25 cellular contexts compared by ENCODE assay signal in genomic region chr5:92887254-92887653, GRCh38.
"Had no signal": no experiment of that assay in that cellular context is flagged by ENCODE, and none has a peak within 500 bp of the region (broad histone marks: within the 10 kb centered on the region; RNA-seq: fewer than 3 reads in every experiment).

No MANE protein-coding gene starts in this region.

- H3K9me3 ChIP-seq: SJSA1 had no signal

- H3K27ac ChIP-seq: SJSA1 had no signal

- H3K36me3 ChIP-seq: SJSA1 had no signal

- H3K4me1 Mint-ChIP-seq: activated B cell treated with CpG ODN at 0.5 μM for 24 hours; activated CD4-positive, alpha-beta T cell treated with anti-CD3 and anti-CD28 coated beads, Interleukin-2, amount 10 ng/mL, durations not matched to agents 7 days and 5 days; activated naive CD4-positive, alpha-beta T cell treated with anti-CD3 and anti-CD28 coated beads, Interleukin-2, amount 10 ng/mL, durations not matched to agents 7 days and 5 days; activated naive CD8-positive, alpha-beta T cell treated with anti-CD3 and anti-CD28 coated beads for 36 hours; activated T-helper 17 cell treated with anti-CD3 and anti-CD28 coated beads, Interleukin-2, amount 50 U/mL, for 72 hours; T-helper 17 cell had no signal

- H3K4me3 Mint-ChIP-seq: activated B cell treated with CpG ODN at 0.5 μM for 24 hours; activated CD4-positive, alpha-beta memory T cell treated with anti-CD3 and anti-CD28 coated beads for 36 hours; activated CD4-positive, alpha-beta T cell treated with anti-CD3 and anti-CD28 coated beads, Interleukin-2, amount 10 ng/mL, durations not matched to agents 7 days and 5 days; activated naive CD4-positive, alpha-beta T cell treated with anti-CD3 and anti-CD28 coated beads, Interleukin-2, amount 10 ng/mL, durations not matched to agents 7 days and 5 days; activated naive CD8-positive, alpha-beta T cell treated with anti-CD3 and anti-CD28 coated beads for 36 hours; activated T-cell treated with anti-CD3 and anti-CD28 coated beads, Interleukin-2, amount 50 U/mL, for 4 hours; activated T-helper 17 cell treated with anti-CD3 and anti-CD28 coated beads, Interleukin-2, amount 50 U/mL, for 72 hours; T-helper 17 cell had no signal

- DNase-seq: activated B cell treated with CpG ODN at 0.5 μM for 24 hours; activated CD4-positive, alpha-beta memory T cell treated with anti-CD3 and anti-CD28 coated beads for 36 hours; activated CD4-positive, alpha-beta T cell treated with anti-CD3 and anti-CD28 coated beads, Interleukin-2, amount 10 ng/mL, durations not matched to agents 7 days and 5 days; activated CD8-positive, alpha-beta memory T cell treated with anti-CD3 and anti-CD28 coated beads for 24 hours; activated gamma-delta T cell treated with Interleukin-2 at 50 U/mL for 16 hours; activated naive CD4-positive, alpha-beta T cell treated with anti-CD3 and anti-CD28 coated beads, Interleukin-2, amount 10 ng/mL, durations not matched to agents 7 days and 5 days; activated naive CD8-positive, alpha-beta T cell treated with anti-CD3 and anti-CD28 coated beads for 36 hours; activated T-cell treated with anti-CD3 and anti-CD28 coated beads, Interleukin-2, amount 50 U/mL, for 4 hours; cerebellar nuclear complex; Kasumi-1; KBM-7; NCI-H1092; NCI-H187; NCI-H2081; NCI-H2227 treated with DMSO at 0.1 percent for 48 hours; NCI-H446 treated with DMSO at 0.1 percent for 48 hours; NCI-H524 treated with DMSO at 0.1 percent for 48 hours; NK-92 treated with Interleukin-12 subunit alpha and Interleukin-12 subunit beta, amount 100 ng/mL, for 24 hours; OCI-M1; T-helper 17 cell; T-helper 9 cell had no signal

- H3K27ac Mint-ChIP-seq: activated B cell treated with CpG ODN at 0.5 μM for 24 hours; activated CD4-positive, alpha-beta memory T cell treated with anti-CD3 and anti-CD28 coated beads for 36 hours; activated CD4-positive, alpha-beta T cell treated with anti-CD3 and anti-CD28 coated beads, Interleukin-2, amount 10 ng/mL, durations not matched to agents 7 days and 5 days; activated naive CD4-positive, alpha-beta T cell treated with anti-CD3 and anti-CD28 coated beads, Interleukin-2, amount 10 ng/mL, durations not matched to agents 7 days and 5 days; activated naive CD8-positive, alpha-beta T cell treated with anti-CD3 and anti-CD28 coated beads for 36 hours; activated T-helper 17 cell treated with anti-CD3 and anti-CD28 coated beads, Interleukin-2, amount 50 U/mL, for 72 hours; T-helper 17 cell had no signal

- H3K4me3 ChIP-seq: SJSA1 had no signal

- H3K9me3 Mint-ChIP-seq: activated CD4-positive, alpha-beta T cell treated with anti-CD3 and anti-CD28 coated beads, Interleukin-2, amount 10 ng/mL, durations not matched to agents 7 days and 5 days; activated naive CD8-positive, alpha-beta T cell treated with anti-CD3 and anti-CD28 coated beads for 36 hours had no signal

- H3K36me3 Mint-ChIP-seq: activated CD4-positive, alpha-beta memory T cell treated with anti-CD3 and anti-CD28 coated beads for 36 hours; activated naive CD4-positive, alpha-beta T cell treated with anti-CD3 and anti-CD28 coated beads, Interleukin-2, amount 10 ng/mL, durations not matched to agents 7 days and 5 days; activated naive CD8-positive, alpha-beta T cell treated with anti-CD3 and anti-CD28 coated beads for 36 hours had no signal

- H3K27me3 Mint-ChIP-seq: activated B cell treated with CpG ODN at 0.5 μM for 24 hours; activated CD4-positive, alpha-beta memory T cell treated with anti-CD3 and anti-CD28 coated beads for 36 hours; activated CD4-positive, alpha-beta T cell treated with anti-CD3 and anti-CD28 coated beads, Interleukin-2, amount 10 ng/mL, durations not matched to agents 7 days and 5 days; activated naive CD4-positive, alpha-beta T cell treated with anti-CD3 and anti-CD28 coated beads, Interleukin-2, amount 10 ng/mL, durations not matched to agents 7 days and 5 days; activated naive CD8-positive, alpha-beta T cell treated with anti-CD3 and anti-CD28 coated beads for 36 hours; activated T-helper 17 cell treated with anti-CD3 and anti-CD28 coated beads, Interleukin-2, amount 50 U/mL, for 72 hours; T-helper 17 cell had no signal

- H3K27me3 ChIP-seq: SJSA1 had no signal

- ATAC-seq: activated T-cell treated with anti-CD3 and anti-CD28 coated beads, Interleukin-2, amount 50 U/mL, for 4 hours; activated T-helper 17 cell treated with anti-CD3 and anti-CD28 coated beads, Interleukin-2, amount 50 U/mL, for 72 hours; Panc1; Right ventricle myocardium inferior; T-helper 17 cell had no signal
